19 cellular contexts compared by ENCODE assay signal in genomic region chr22:21030621-21031544, GRCh38. TPM values are rescaled to one million over a fixed set of nuclear protein-coding genes. Genes with fewer than 3 reads are reported as not detected.
A peak's percentile ranks its signal among the peaks of the same experiment; 100 is the strongest.
DNase-seq lines count a peak whose midpoint lies in the region; ATAC-seq, FAIRE-seq and TF ChIP-seq lines count a peak whose summit lies in the region.
"Had no signal": no experiment of that assay in that cellular context is flagged by ENCODE, and none has a peak within 500 bp of the region (broad histone marks: within the 10 kb centered on the region; RNA-seq: fewer than 3 reads in every experiment).

No MANE protein-coding gene starts in this region.

- no peak for FAIRE-seq in HepG2 (lab: Jason Lieb, UNC)
- FAIRE-seq: A549, G401.6, GM12892 had no signal

- POLR2A ChIA-PET in HepG2 (lab: Yijun Ruan, JAX): no interaction called here

- ATAC-seq in HepG2: no peak
- ATAC-seq in right lobe of liver: no peak
- ATAC-seq in stimulated activated effector memory CD8-positive, alpha-beta T cell treated with anti-CD3 and anti-CD28 coated beads, Interleukin-12 subunit alpha, Interleukin-12 subunit beta, amount 100 ng/mL, for 72 hours: no peak
- ATAC-seq in body of pancreas: no peak
- ATAC-seq: A549, HCT116 had no signal

- no peaks in the 10 kb centered on the region for H3K36me3 Mint-ChIP-seq in mesothelial cell of epicardium
- H3K36me3 Mint-ChIP-seq in stimulated activated effector memory CD8-positive, alpha-beta T cell treated with anti-CD3 and anti-CD28 coated beads, Interleukin-12 subunit alpha, Interleukin-12 subunit beta, amount 100 ng/mL, for 72 hours: no peaks in the 10 kb centered on the region

- no TSS peak for BruUV-seq in HepG2 (replicated peaks; lab: Mats Ljungman, UMichigan)

- H2AFZ ChIP-seq in HepG2 (ENCODE audit: low read length): no peak overlapping the region

- TF ChIP-seq CTCF in HepG2 (CRISPR knock-in tag; IDR thresholded peaks at IDR 0.05) (no peak), right lobe of liver (IDR thresholded peaks at IDR 0.05) (no peak), mesothelial cell of epicardium (IDR thresholded peaks at IDR 0.05; ENCODE audit: unreplicated experiment) (no peak), body of pancreas (IDR thresholded peaks at IDR 0.05) (no peak)

- no peak overlapping the region for H3K27ac ChIP-seq in HepG2 (ENCODE audit: extremely low read length, insufficient read depth, low read length)
- H3K27ac ChIP-seq in right lobe of liver: no peak overlapping the region
- H3K27ac ChIP-seq in body of pancreas: no peak overlapping the region
- H3K27ac ChIP-seq: A549 had no signal

- H3K27me3 ChIP-seq in HepG2 (ENCODE audit: control insufficient read depth in 1 of 2, insufficient read depth in 2 of 2, low read length in 2 of 2): peaks cover 14 to 60% of the 10 kb centered on the region in 2 experiments
- no peaks in the 10 kb centered on the region for H3K27me3 ChIP-seq in right lobe of liver
- H3K27me3 ChIP-seq in body of pancreas: no peaks in the 10 kb centered on the region

- no peaks in the 10 kb centered on the region for H3K79me2 ChIP-seq in HepG2 (ENCODE audit: insufficient read depth, low read length)

- WGBS in HepG2 (ENCODE audit: low lambda C conversion rate): 43% methylated on average over 32 of the region's 40 CpGs
- 86% methylated on average over 18 of the region's 40 CpGs for WGBS in right lobe of liver (ENCODE audit: insufficient coverage, low coverage, low lambda C conversion rate, missing lambda C conversion rate)
- 87 to 91% methylated on average over 25 to 40 of the region's 40 CpGs for WGBS in body of pancreas, 2 donors

- TF ChIP-seq POLR2A in HepG2 (IDR thresholded peaks at IDR 0.05; ENCODE audit: insufficient read depth in 1 of 2, low read depth in 2 of 2, low read length in 2 of 2): no peak
- TF ChIP-seq POLR2A in right lobe of liver (IDR thresholded peaks at IDR 0.05): no peak
- TF ChIP-seq POLR2A in body of pancreas (IDR thresholded peaks at IDR 0.05): no peak

- H3K9me3 ChIP-seq in HepG2 (ENCODE audit: low read length) (no peaks in the 10 kb centered on the region), right lobe of liver (no peaks in the 10 kb centered on the region), body of pancreas (no peaks in the 10 kb centered on the region)
- H3K9me3 ChIP-seq: A549 had no signal

- peak overlapping the region; percentile 15 for H3K4me3 Mint-ChIP-seq in mesothelial cell of epicardium
- peak overlapping the region; percentile 31 for H3K4me3 Mint-ChIP-seq in stimulated activated effector memory CD8-positive, alpha-beta T cell treated with anti-CD3 and anti-CD28 coated beads, Interleukin-12 subunit alpha, Interleukin-12 subunit beta, amount 100 ng/mL, for 72 hours

- DNase-seq in HepG2 (ENCODE audit: low spot score): no peak
- DNase-seq in right lobe of liver: no peak
- peak; percentile 58 for DNase-seq in cerebellar cortex (ENCODE audit: low spot score)
- no peak for DNase-seq in mesothelial cell of epicardium (ENCODE audit: low spot score in 2 of 2, unreplicated experiment in 2 of 2)
- DNase-seq in stimulated activated effector memory CD8-positive, alpha-beta T cell treated with anti-CD3 and anti-CD28 coated beads, Interleukin-12 subunit alpha, Interleukin-12 subunit beta, amount 100 ng/mL, for 72 hours (ENCODE audit: low spot score in 2 of 2): no peak
- no peak for DNase-seq in body of pancreas
- no peak for DNase-seq in DMS 273 treated with DMSO at 0.1 percent for 48 hours (lab: John Stamatoyannopoulos, UW)
- no peak for DNase-seq in ACHN
- DNase-seq: DMS79; NCI-H1436 treated with DMSO at 0.1 percent for 48 hours; NCI-H226; NCI-H526 treated with DMSO at 0.1 percent for 48 hours; NK-92 treated with Interleukin-12 subunit alpha and Interleukin-12 subunit beta, amount 100 ng/mL, for 24 hours; OCI-M1 had no signal

- H3K36me3 ChIP-seq in HepG2 (replicated peaks in 1 of 2; ENCODE audit: control insufficient read depth in 1 of 2, insufficient read depth in 2 of 2, low read length in 2 of 2): no peaks in the 10 kb centered on the region
- H3K36me3 ChIP-seq in right lobe of liver: no peaks in the 10 kb centered on the region
- H3K36me3 ChIP-seq in body of pancreas (replicated peaks in 1 of 2; ENCODE audit: insufficient read depth in 1 of 2, low read depth in 2 of 2): no peaks in the 10 kb centered on the region

- no peak for TF ChIP-seq RAD21 in HepG2 (CRISPR knock-in tag; IDR thresholded peaks at IDR 0.05)

- H3K9ac ChIP-seq in HepG2 (ENCODE audit: insufficient read depth, low read depth, low read length): no peak overlapping the region

- H3K4me3 ChIP-seq in HepG2 (replicated peaks in 1 of 3; ENCODE audit: insufficient read depth in 1 of 3, low read depth in 2 of 3, low read length in 3 of 3) (no peak overlapping the region), right lobe of liver (no peak overlapping the region), body of pancreas (no peak overlapping the region)
- H3K4me3 ChIP-seq: A549 had no signal

- H3K27me3 Mint-ChIP-seq in mesothelial cell of epicardium (ENCODE audit: low read depth): peaks cover 6% of the 10 kb centered on the region

- H3K4me2 ChIP-seq in HepG2 (ENCODE audit: low read depth, low read length): no peak overlapping the region
- H3K4me2 ChIP-seq: A549 had no signal

- H3K9me3 Mint-ChIP-seq in mesothelial cell of epicardium: no peaks in the 10 kb centered on the region
- H3K9me3 Mint-ChIP-seq in stimulated activated effector memory CD8-positive, alpha-beta T cell treated with anti-CD3 and anti-CD28 coated beads, Interleukin-12 subunit alpha, Interleukin-12 subunit beta, amount 100 ng/mL, for 72 hours: no peaks in the 10 kb centered on the region

- in situ Hi-C loops in HepG2 (cut with HindIII; ENCODE audit: extremely low pct_ligation_motif_present, low pct_unique_long_range_greater_than_20kb) (no loop called here), ACHN (cut with HindIII; ENCODE audit: low pct_ligation_motif_present, low pct_unique_long_range_greater_than_20kb, low sequenced_read_pairs) (no loop called here)

- no peak for TF ChIP-seq EP300 in HepG2 (IDR thresholded peaks at IDR 0.05; ENCODE audit: low read depth in 2 of 2, low read length in 2 of 2)
- TF ChIP-seq EP300 in HepG2 (CRISPR knock-in tag; IDR thresholded peaks at IDR 0.05; ENCODE audit: borderline replicate concordance): no peak

- no peaks in the 10 kb centered on the region for H4K20me1 ChIP-seq in HepG2 (ENCODE audit: insufficient read depth, low read length)

- CTCF ChIA-PET in HepG2 (lab: Yijun Ruan, JAX; ENCODE audit: low intra/inter-chr PET ratio, low total read pairs): no interaction called here

- no peak overlapping the region for H3K27ac Mint-ChIP-seq in mesothelial cell of epicardium
- no peak overlapping the region for H3K27ac Mint-ChIP-seq in stimulated activated effector memory CD8-positive, alpha-beta T cell treated with anti-CD3 and anti-CD28 coated beads, Interleukin-12 subunit alpha, Interleukin-12 subunit beta, amount 100 ng/mL, for 72 hours

- intact Hi-C loops in HepG2 (cut with micrococcal nuclease; ENCODE audit: unreplicated experiment) (no loop called here), right lobe of liver (cut with DNase I) (no loop called here), body of pancreas (cut with DNase I) (loop anchor here (10.0 kb wide), 1 partner anchor 64 kb away; no protein-coding TSS in a partner anchor)

- H3K4me1 ChIP-seq in HepG2 (ENCODE audit: insufficient read depth, low read length): no peaks in the 10 kb centered on the region
- H3K4me1 ChIP-seq in right lobe of liver: no peaks in the 10 kb centered on the region
- peaks cover 10% of the 10 kb centered on the region for H3K4me1 ChIP-seq in body of pancreas
- H3K4me1 ChIP-seq: A549 had no signal

- peaks cover 30% of the 10 kb centered on the region for H3K4me1 Mint-ChIP-seq in mesothelial cell of epicardium
- H3K4me1 Mint-ChIP-seq in stimulated activated effector memory CD8-positive, alpha-beta T cell treated with anti-CD3 and anti-CD28 coated beads, Interleukin-12 subunit alpha, Interleukin-12 subunit beta, amount 100 ng/mL, for 72 hours: peaks cover 10% of the 10 kb centered on the region

RNA-seq across cellular contexts. Expression of gene SLC7A4, which starts 1.5 kb away (rescaled TPM):
- total RNA-seq in HepG2 (2016; rRNA removed; fragmentation: Illumina TruSeq; extraction: Trizol) (not detected in 2 replicates), right lobe of liver (under 1 TPM in 5 of 6 experiments, not detected in 1; 0.12 to 0.35 (median 0.18) TPM), mesothelial cell of epicardium (3.2 to 3.7 TPM (median 3.2 TPM) in 3 replicates), body of pancreas (1 to 10 TPM; 1.3 to 1.8 TPM)
- total RNA-seq in HepG2 (2016; cell fraction: cytosol; rRNA removed; fragmentation: Illumina TruSeq; extraction: Trizol; ENCODE audit: low read depth): not detected in 2 replicates
- total RNA-seq in HepG2 (2016; cell fraction: insoluble cytoplasmic fraction; rRNA removed; fragmentation: Illumina TruSeq; extraction: Trizol): not detected in 2 replicates
- total RNA-seq in HepG2 (2016; cell fraction: membrane; rRNA removed; fragmentation: Illumina TruSeq; extraction: Trizol): not detected in 2 replicates
- not detected in 2 replicates for total RNA-seq in HepG2 (2016; cell fraction: nucleus; rRNA removed; fragmentation: Illumina TruSeq; extraction: Trizol)
- not detected in 2 replicates for polyA plus RNA-seq in HepG2 (2011; rRNA removed)
- polyA plus RNA-seq in HepG2 (2011; cell fraction: cytosol; rRNA removed): not detected in 2 replicates
- not detected in 2 replicates for polyA plus RNA-seq in HepG2 (2011; cell fraction: nucleus; rRNA removed)
- not detected in 2 replicates for polyA plus RNA-seq in HepG2 (2012)
- not detected in 2 replicates for polyA plus RNA-seq in HepG2 (2016; cell fraction: cytosol; fragmentation: Illumina TruSeq; extraction: Trizol; ENCODE audit: low read depth)
- not detected in 2 replicates for polyA plus RNA-seq in HepG2 (2016; cell fraction: insoluble cytoplasmic fraction; fragmentation: Illumina TruSeq; extraction: Trizol; ENCODE audit: low read depth)
- not detected in 2 replicates for polyA plus RNA-seq in HepG2 (2016; cell fraction: membrane; fragmentation: Illumina TruSeq; extraction: Trizol; ENCODE audit: low read depth)
- polyA plus RNA-seq in HepG2 (2016; cell fraction: nucleus; fragmentation: Illumina TruSeq; extraction: Trizol; ENCODE audit: insufficient read depth, low read depth): not detected in 2 replicates
- not detected in 2 replicates for polyA minus RNA-seq in HepG2 (2011; rRNA and poly(A)+ RNA removed; ENCODE audit: low replicate concordance)
- not detected in 2 replicates for polyA minus RNA-seq in HepG2 (2011; cell fraction: cytosol; rRNA and poly(A)+ RNA removed)
- not detected in 2 replicates for polyA minus RNA-seq in HepG2 (2011; cell fraction: nucleus; rRNA and poly(A)+ RNA removed)
- total RNA-seq: HT1080 had no signal
- polyA plus RNA-seq: A549 had no signal

RNA-seq across cellular contexts. Expression of gene LRRC74B, which starts 14.9 kb away (rescaled TPM):
- total RNA-seq in HepG2 (2016; rRNA removed; fragmentation: Illumina TruSeq; extraction: Trizol) (not detected in 2 replicates), right lobe of liver (not detected), mesothelial cell of epicardium (0.18 TPM in 1 of 3 replicates, not detected in the others), body of pancreas (not detected)
- total RNA-seq in HepG2 (2016; cell fraction: cytosol; rRNA removed; fragmentation: Illumina TruSeq; extraction: Trizol; ENCODE audit: low read depth): not detected in 2 replicates
- not detected in 2 replicates for total RNA-seq in HepG2 (2016; cell fraction: insoluble cytoplasmic fraction; rRNA removed; fragmentation: Illumina TruSeq; extraction: Trizol)
- not detected in 2 replicates for total RNA-seq in HepG2 (2016; cell fraction: membrane; rRNA removed; fragmentation: Illumina TruSeq; extraction: Trizol)
- not detected in 2 replicates for total RNA-seq in HepG2 (2016; cell fraction: nucleus; rRNA removed; fragmentation: Illumina TruSeq; extraction: Trizol)
- not detected in 2 replicates for polyA plus RNA-seq in HepG2 (2011; rRNA removed)
- not detected in 2 replicates for polyA plus RNA-seq in HepG2 (2011; cell fraction: cytosol; rRNA removed)
- polyA plus RNA-seq in HepG2 (2011; cell fraction: nucleus; rRNA removed): not detected in 2 replicates
- polyA plus RNA-seq in HepG2 (2012): not detected in 2 replicates
- not detected in 2 replicates for polyA plus RNA-seq in HepG2 (2016; cell fraction: cytosol; fragmentation: Illumina TruSeq; extraction: Trizol; ENCODE audit: low read depth)
- polyA plus RNA-seq in HepG2 (2016; cell fraction: insoluble cytoplasmic fraction; fragmentation: Illumina TruSeq; extraction: Trizol; ENCODE audit: low read depth): not detected in 2 replicates
- polyA plus RNA-seq in HepG2 (2016; cell fraction: membrane; fragmentation: Illumina TruSeq; extraction: Trizol; ENCODE audit: low read depth): not detected in 2 replicates
- not detected in 2 replicates for polyA plus RNA-seq in HepG2 (2016; cell fraction: nucleus; fragmentation: Illumina TruSeq; extraction: Trizol; ENCODE audit: insufficient read depth, low read depth)
- polyA minus RNA-seq in HepG2 (2011; rRNA and poly(A)+ RNA removed; ENCODE audit: low replicate concordance): not detected in 2 replicates
- not detected in 2 replicates for polyA minus RNA-seq in HepG2 (2011; cell fraction: cytosol; rRNA and poly(A)+ RNA removed)
- polyA minus RNA-seq in HepG2 (2011; cell fraction: nucleus; rRNA and poly(A)+ RNA removed): not detected in 2 replicates
- total RNA-seq: HT1080 had no signal

RNA-seq across cellular contexts. Expression of gene P2RX6, which starts 15.9 kb away (rescaled TPM):
- total RNA-seq in HepG2 (2016; rRNA removed; fragmentation: Illumina TruSeq; extraction: Trizol) (0.04 TPM in 1 of 2 replicates, not detected in the other), right lobe of liver (1 to 10 TPM in 1 of 6 experiments, under 1 TPM in 4, not detected in 1; 0.09 to 1.4 (median 0.42) TPM), mesothelial cell of epicardium (0.72 to 1.1 TPM (median 0.88 TPM) in 3 replicates), body of pancreas (not detected)
- not detected in 2 replicates for total RNA-seq in HepG2 (2016; cell fraction: cytosol; rRNA removed; fragmentation: Illumina TruSeq; extraction: Trizol; ENCODE audit: low read depth)
- total RNA-seq in HepG2 (2016; cell fraction: insoluble cytoplasmic fraction; rRNA removed; fragmentation: Illumina TruSeq; extraction: Trizol): not detected in 2 replicates
- total RNA-seq in HepG2 (2016; cell fraction: membrane; rRNA removed; fragmentation: Illumina TruSeq; extraction: Trizol): not detected in 2 replicates
- total RNA-seq in HepG2 (2016; cell fraction: nucleus; rRNA removed; fragmentation: Illumina TruSeq; extraction: Trizol): not detected in 2 replicates
- 0.12 and 0.20 TPM in 2 replicates for polyA plus RNA-seq in HepG2 (2011; rRNA removed)
- polyA plus RNA-seq in HepG2 (2011; cell fraction: cytosol; rRNA removed): 0.06 and 0.19 TPM in 2 replicates
- polyA plus RNA-seq in HepG2 (2011; cell fraction: nucleus; rRNA removed): 0.66 and 1.2 TPM in 2 replicates
- polyA plus RNA-seq in HepG2 (2012): 0.07 and 0.25 TPM in 2 replicates
- polyA plus RNA-seq in HepG2 (2016; cell fraction: cytosol; fragmentation: Illumina TruSeq; extraction: Trizol; ENCODE audit: low read depth): not detected in 2 replicates
- polyA plus RNA-seq in HepG2 (2016; cell fraction: insoluble cytoplasmic fraction; fragmentation: Illumina TruSeq; extraction: Trizol; ENCODE audit: low read depth): not detected in 2 replicates
- not detected in 2 replicates for polyA plus RNA-seq in HepG2 (2016; cell fraction: membrane; fragmentation: Illumina TruSeq; extraction: Trizol; ENCODE audit: low read depth)
- polyA plus RNA-seq in HepG2 (2016; cell fraction: nucleus; fragmentation: Illumina TruSeq; extraction: Trizol; ENCODE audit: insufficient read depth, low read depth): not detected in 2 replicates
- 0.46 and 5.4 TPM in 2 replicates for polyA minus RNA-seq in HepG2 (2011; rRNA and poly(A)+ RNA removed; ENCODE audit: low replicate concordance)
- polyA minus RNA-seq in HepG2 (2011; cell fraction: cytosol; rRNA and poly(A)+ RNA removed): not detected in 2 replicates
- polyA minus RNA-seq in HepG2 (2011; cell fraction: nucleus; rRNA and poly(A)+ RNA removed): 0.50 TPM in 1 of 2 replicates, not detected in the other

RNA-seq across cellular contexts. Expression of gene THAP7, which starts 29.0 kb away (rescaled TPM):
- 20.4 and 25.5 TPM in 2 replicates for total RNA-seq in HepG2 (2016; rRNA removed; fragmentation: Illumina TruSeq; extraction: Trizol)
- 10.9 and 13.4 TPM in 2 replicates for total RNA-seq in HepG2 (2016; cell fraction: cytosol; rRNA removed; fragmentation: Illumina TruSeq; extraction: Trizol; ENCODE audit: low read depth)
- 22.1 and 23.8 TPM in 2 replicates for total RNA-seq in HepG2 (2016; cell fraction: insoluble cytoplasmic fraction; rRNA removed; fragmentation: Illumina TruSeq; extraction: Trizol)
- total RNA-seq in HepG2 (2016; cell fraction: membrane; rRNA removed; fragmentation: Illumina TruSeq; extraction: Trizol): 19.2 and 23.3 TPM in 2 replicates
- 18.4 and 19.1 TPM in 2 replicates for total RNA-seq in HepG2 (2016; cell fraction: nucleus; rRNA removed; fragmentation: Illumina TruSeq; extraction: Trizol)
- 13.0 and 16.4 TPM in 2 replicates for polyA plus RNA-seq in HepG2 (2011; rRNA removed)
- 11.4 and 17.5 TPM in 2 replicates for polyA plus RNA-seq in HepG2 (2011; cell fraction: cytosol; rRNA removed)
- 53.1 and 55.7 TPM in 2 replicates for polyA plus RNA-seq in HepG2 (2011; cell fraction: nucleus; rRNA removed)
- 7.6 and 9.2 TPM in 2 replicates for polyA plus RNA-seq in HepG2 (2012)
- 11.6 and 14.4 TPM in 2 replicates for polyA plus RNA-seq in HepG2 (2016; cell fraction: cytosol; fragmentation: Illumina TruSeq; extraction: Trizol; ENCODE audit: low read depth)
- polyA plus RNA-seq in HepG2 (2016; cell fraction: insoluble cytoplasmic fraction; fragmentation: Illumina TruSeq; extraction: Trizol; ENCODE audit: low read depth): 22.2 and 26.6 TPM in 2 replicates
- polyA plus RNA-seq in HepG2 (2016; cell fraction: membrane; fragmentation: Illumina TruSeq; extraction: Trizol; ENCODE audit: low read depth): 17.6 and 24.0 TPM in 2 replicates
- polyA plus RNA-seq in HepG2 (2016; cell fraction: nucleus; fragmentation: Illumina TruSeq; extraction: Trizol; ENCODE audit: insufficient read depth, low read depth): 42.7 and 46.0 TPM in 2 replicates
- 19.9 and 30.3 TPM in 2 replicates for polyA minus RNA-seq in HepG2 (2011; rRNA and poly(A)+ RNA removed; ENCODE audit: low replicate concordance)
- polyA minus RNA-seq in HepG2 (2011; cell fraction: cytosol; rRNA and poly(A)+ RNA removed): 6.9 and 7.9 TPM in 2 replicates
- 34.2 and 38.9 TPM in 2 replicates for polyA minus RNA-seq in HepG2 (2011; cell fraction: nucleus; rRNA and poly(A)+ RNA removed)
- 10 to 100 TPM in 5 of 6 experiments, 1 to 10 TPM in 1; 9.3 to 32.5 (median 15.6) TPM for total RNA-seq in right lobe of liver
- 19.7 to 22.8 TPM (median 22.0 TPM) in 3 replicates for total RNA-seq in mesothelial cell of epicardium
- 10 to 100 TPM; 17.1 to 20.2 TPM for total RNA-seq in body of pancreas

RNA-seq across cellular contexts. Expression of gene LZTR1, which starts 48.8 kb away (rescaled TPM):
- total RNA-seq in HepG2 (2016; rRNA removed; fragmentation: Illumina TruSeq; extraction: Trizol) (12.0 and 22.4 TPM in 2 replicates), right lobe of liver (10 to 100 TPM; 22.7 to 33.3 (median 27.0) TPM), mesothelial cell of epicardium (92.3 to 101 TPM (median 97.3 TPM) in 3 replicates), body of pancreas (10 to 100 TPM; 25.7 to 66.9 TPM)
- 6.7 and 7.2 TPM in 2 replicates for total RNA-seq in HepG2 (2016; cell fraction: cytosol; rRNA removed; fragmentation: Illumina TruSeq; extraction: Trizol; ENCODE audit: low read depth)
- 11.0 and 24.0 TPM in 2 replicates for total RNA-seq in HepG2 (2016; cell fraction: insoluble cytoplasmic fraction; rRNA removed; fragmentation: Illumina TruSeq; extraction: Trizol)
- total RNA-seq in HepG2 (2016; cell fraction: membrane; rRNA removed; fragmentation: Illumina TruSeq; extraction: Trizol): 7.2 and 7.5 TPM in 2 replicates
- 24.0 and 31.5 TPM in 2 replicates for total RNA-seq in HepG2 (2016; cell fraction: nucleus; rRNA removed; fragmentation: Illumina TruSeq; extraction: Trizol)
- 21.8 and 36.0 TPM in 2 replicates for polyA plus RNA-seq in HepG2 (2011; rRNA removed)
- 7.8 and 11.5 TPM in 2 replicates for polyA plus RNA-seq in HepG2 (2011; cell fraction: cytosol; rRNA removed)
- polyA plus RNA-seq in HepG2 (2011; cell fraction: nucleus; rRNA removed): 218 and 255 TPM in 2 replicates
- 16.0 and 20.8 TPM in 2 replicates for polyA plus RNA-seq in HepG2 (2012)
- 1.7 and 1.9 TPM in 2 replicates for polyA plus RNA-seq in HepG2 (2016; cell fraction: cytosol; fragmentation: Illumina TruSeq; extraction: Trizol; ENCODE audit: low read depth)
- 10.7 and 13.3 TPM in 2 replicates for polyA plus RNA-seq in HepG2 (2016; cell fraction: insoluble cytoplasmic fraction; fragmentation: Illumina TruSeq; extraction: Trizol; ENCODE audit: low read depth)
- 3.5 and 4.4 TPM in 2 replicates for polyA plus RNA-seq in HepG2 (2016; cell fraction: membrane; fragmentation: Illumina TruSeq; extraction: Trizol; ENCODE audit: low read depth)
- polyA plus RNA-seq in HepG2 (2016; cell fraction: nucleus; fragmentation: Illumina TruSeq; extraction: Trizol; ENCODE audit: insufficient read depth, low read depth): 85.8 and 92.2 TPM in 2 replicates
- 28.9 and 51.0 TPM in 2 replicates for polyA minus RNA-seq in HepG2 (2011; rRNA and poly(A)+ RNA removed; ENCODE audit: low replicate concordance)
- polyA minus RNA-seq in HepG2 (2011; cell fraction: cytosol; rRNA and poly(A)+ RNA removed): 12.1 and 13.7 TPM in 2 replicates
- 71.7 and 79.9 TPM in 2 replicates for polyA minus RNA-seq in HepG2 (2011; cell fraction: nucleus; rRNA and poly(A)+ RNA removed)
